27 cellular contexts compared by ENCODE assay signal in the genomic region with DNA sequence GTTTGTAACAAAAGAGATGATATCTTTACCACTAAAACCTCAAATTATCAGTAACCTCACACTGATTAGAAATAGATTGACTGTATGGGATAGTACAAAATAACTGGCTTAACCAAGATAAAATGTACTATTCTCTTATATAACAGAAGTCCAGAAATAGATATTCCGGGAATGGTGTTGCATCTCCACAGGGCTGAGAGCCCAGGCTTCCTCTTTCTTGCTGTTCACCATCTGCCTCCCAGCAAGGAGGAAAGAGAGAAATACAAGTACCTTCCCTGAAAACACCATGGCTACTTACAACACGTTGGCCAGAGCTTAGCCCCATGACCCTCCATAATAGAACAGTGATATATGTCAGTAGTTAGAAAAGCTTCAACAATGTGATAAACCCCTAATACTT. TPM values are rescaled to one million over a fixed set of nuclear protein-coding genes. Genes with fewer than 3 reads are reported as not detected.
"Had no signal": no experiment of that assay in that cellular context is flagged by ENCODE, and none has a peak within 500 bp of the region (broad histone marks: within the 10 kb centered on the region; RNA-seq: fewer than 3 reads in every experiment).

No MANE protein-coding gene starts in this region.

- H3K36me3 ChIP-seq: esophagus squamous epithelium, left ventricle myocardium inferior, lower lobe of right lung, pancreas, right lobe of liver, suprapubic skin, transverse colon, upper lobe of right lung, uterus had no signal

- FAIRE-seq: endothelial cell of umbilical vein, frontal cortex, pancreas, small intestine had no signal

- ATAC-seq: left colon; lower lobe of right lung; naive thymus-derived CD8-positive, alpha-beta T cell; pancreas; right lobe of liver; stimulated activated naive B cell treated with anti-CD40 and anti-IgM and Interleukin-4, amounts not matched to agents 10 μg/mL and 1 μg/mL and 100 μg/mL, for 72 hours; upper lobe of right lung had no signal

- H3K27ac ChIP-seq: coronary artery, esophagus squamous epithelium, left ventricle myocardium inferior, lower lobe of right lung, pancreas, right lobe of liver, suprapubic skin, transverse colon, upper lobe of right lung, uterus had no signal

- H3K27me3 ChIP-seq: esophagus squamous epithelium, pancreas, right lobe of liver, transverse colon, upper lobe of right lung, uterus had no signal

- H3K9me3 ChIP-seq: pancreas, suprapubic skin had no signal

- DNase-seq: dermis blood vessel endothelial cell; effector memory CD4-positive, alpha-beta T cell; esophagus squamous epithelium; hypothalamus; immature natural killer cell; islet precursor cell; kidney glomerular epithelial cell; left colon; left ventricle myocardium inferior; lower lobe of right lung; naive thymus-derived CD8-positive, alpha-beta T cell; nephron progenitor cell; nucleus accumbens; pancreas; right lobe of liver; small intestine; stimulated activated CD4-positive, alpha-beta T cell treated with anti-CD3 and anti-CD28 coated beads, Interleukin-15, amount 100 ng/mL, for 24 hours; stimulated activated CD4-positive, alpha-beta T cell treated with anti-CD3 and anti-CD28 coated beads, Interleukin-2, amount 100 ng/mL, for 48 hours; stimulated activated naive B cell treated with anti-CD40 and anti-IgM and Interleukin-4, amounts not matched to agents 10 μg/mL and 1 μg/mL and 100 μg/mL, for 72 hours; transverse colon; upper lobe of right lung; uterus had no signal

- H3K4me3 ChIP-seq: coronary artery, esophagus squamous epithelium, left ventricle myocardium inferior, lower lobe of right lung, pancreas, right lobe of liver, suprapubic skin, transverse colon, upper lobe of right lung, uterus had no signal

- H3K4me1 ChIP-seq: esophagus squamous epithelium, left ventricle myocardium inferior, lower lobe of right lung, pancreas, right lobe of liver, suprapubic skin, transverse colon, upper lobe of right lung, uterus had no signal

RNA-seq across cellular contexts. Expression of a gene that starts 47.0 kb away (rescaled TPM):
- total RNA-seq: myocyte; naive thymus-derived CD8-positive, alpha-beta T cell had no signal
- polyA plus RNA-seq: immature natural killer cell; naive thymus-derived CD8-positive, alpha-beta T cell had no signal
